Comparison of ENCODE assay signal across 8 cellular contexts in the genomic region with DNA sequence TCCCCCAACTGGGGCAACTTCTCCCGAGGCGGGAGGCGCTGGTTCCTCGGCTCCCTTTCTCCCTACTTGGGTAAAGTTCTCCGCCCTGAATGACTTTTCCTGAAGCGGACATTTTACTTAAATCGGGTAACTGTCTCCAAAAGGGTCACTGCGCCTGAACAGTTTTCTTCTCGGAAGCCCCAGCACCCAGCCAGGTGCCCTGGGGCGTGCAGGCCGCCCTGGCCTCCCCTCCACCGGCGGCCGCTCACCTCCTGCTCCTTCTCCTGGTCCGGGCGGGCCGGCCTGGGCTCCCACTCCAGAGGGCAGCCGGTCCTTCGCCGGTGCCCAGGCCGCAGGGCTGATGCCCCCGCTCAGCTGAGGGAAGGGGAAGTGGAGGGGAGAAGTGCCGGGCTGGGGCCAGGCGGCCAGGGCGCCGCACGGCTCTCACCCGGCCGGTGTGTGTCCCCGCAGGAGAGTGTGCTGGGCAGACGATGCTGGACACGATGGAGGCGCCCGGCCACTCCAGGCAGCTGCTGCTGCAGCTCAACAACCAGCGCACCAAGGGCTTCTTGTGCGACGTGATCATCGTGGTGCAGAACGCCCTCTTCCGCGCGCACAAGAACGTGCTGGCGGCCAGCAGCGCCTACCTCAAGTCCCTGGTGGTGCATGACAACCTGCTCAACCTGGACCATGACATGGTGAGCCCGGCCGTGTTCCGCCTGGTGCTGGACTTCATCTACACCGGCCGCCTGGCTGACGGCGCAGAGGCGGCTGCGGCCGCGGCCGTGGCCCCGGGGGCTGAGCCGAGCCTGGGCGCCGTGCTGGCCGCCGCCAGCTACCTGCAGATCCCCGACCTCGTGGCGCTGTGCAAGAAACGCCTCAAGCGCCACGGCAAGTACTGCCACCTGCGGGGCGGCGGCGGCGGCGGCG. TPM values are rescaled to one million over a fixed set of nuclear protein-coding genes. Genes with fewer than 3 reads are reported as not detected.
DNase-seq lines count a peak whose midpoint lies in the region; ATAC-seq and TF ChIP-seq lines count a peak whose summit lies in the region.

No MANE protein-coding gene starts in this region.

- WGBS in hepatocyte (ENCODE audit: low lambda C conversion rate, missing lambda C conversion rate): 28% methylated on average over 67 of the region's 76 CpGs

- peaks cover 8% of the 10 kb centered on the region; the same call in 2 of the 3 replicates for H3K4me1 Mint-ChIP-seq in GM23338
- peaks cover 28% of the 10 kb centered on the region for H3K4me1 Mint-ChIP-seq in activated T-helper 2 cell treated with anti-CD3 and anti-CD28 coated beads, Interferon-gamma antibody, Interleukin-2, Interleukin-4, amounts not matched to agents 10 μg/mL and 5 μg/mL and 100 μg/mL, durations not matched to agents 14 hours and 24 hours and 36 hours (ENCODE audit: low read depth)

- no peaks in the 10 kb centered on the region; the same call in 1 of the 2 replicates for H4K20me1 ChIP-seq in GM23338 (replicated peaks; ENCODE audit: insufficient read depth)
- peaks cover 4% of the 10 kb centered on the region for H4K20me1 ChIP-seq in hepatocyte (ENCODE audit: insufficient read depth, poor library complexity, severe bottlenecking)

- H3K9me3 Mint-ChIP-seq in GM23338: no peaks in the 10 kb centered on the region; the same call in 2 of the 3 replicates
- no peaks in the 10 kb centered on the region for H3K9me3 Mint-ChIP-seq in activated T-helper 2 cell treated with anti-CD3 and anti-CD28 coated beads, Interferon-gamma antibody, Interleukin-2, Interleukin-4, amounts not matched to agents 10 μg/mL and 5 μg/mL and 100 μg/mL, durations not matched to agents 14 hours and 24 hours and 36 hours

- H2AFZ ChIP-seq in GM23338 (no peak overlapping the region), hepatocyte (no peak overlapping the region)

- H3K9me2 ChIP-seq in GM23338 (ENCODE audit: insufficient read depth) (no peaks in the 10 kb centered on the region), hepatocyte (replicated peaks; ENCODE audit: insufficient read depth) (no peaks in the 10 kb centered on the region)

- peaks cover 12% of the 10 kb centered on the region for H3K4me1 ChIP-seq in GM23338 (ENCODE audit: insufficient read depth)
- peaks cover 28% of the 10 kb centered on the region for H3K4me1 ChIP-seq in hepatocyte (ENCODE audit: insufficient read depth)

- H3F3A ChIP-seq in GM23338 (replicated peaks; ENCODE audit: low read depth): peaks cover 11% of the 10 kb centered on the region; the same call in 1 of the 2 replicates

- no peaks in the 10 kb centered on the region for H3K36me3 ChIP-seq in GM23338 (ENCODE audit: insufficient read depth)
- H3K36me3 ChIP-seq in hepatocyte (replicated peaks; ENCODE audit: insufficient read depth, low read depth): no peaks in the 10 kb centered on the region

- TF ChIP-seq CTCF in GM23338 (conservative IDR thresholded peaks at IDR 0.05; ENCODE audit: low read depth in 2 of 2) (peak in 1 of 2 experiments; percentile 31; a peak in 3 of 4 replicates), hepatocyte (IDR thresholded peaks at IDR 0.05; ENCODE audit: poor library complexity) (no peak)

- H3K9me3 ChIP-seq in hepatocyte (ENCODE audit: low read depth): no peaks in the 10 kb centered on the region

- H3K4me3 Mint-ChIP-seq in GM23338: peak overlapping the region; percentile 46; the same call in 2 of the 3 replicates
- H3K4me3 Mint-ChIP-seq in activated T-helper 2 cell treated with anti-CD3 and anti-CD28 coated beads, Interferon-gamma antibody, Interleukin-2, Interleukin-4, amounts not matched to agents 10 μg/mL and 5 μg/mL and 100 μg/mL, durations not matched to agents 14 hours and 24 hours and 36 hours (ENCODE audit: low read depth): peak overlapping the region; percentile 76

- H3K27ac Mint-ChIP-seq in GM23338: no peak overlapping the region
- peak overlapping the region; percentile 74 for H3K27ac Mint-ChIP-seq in activated T-helper 2 cell treated with anti-CD3 and anti-CD28 coated beads, Interferon-gamma antibody, Interleukin-2, Interleukin-4, amounts not matched to agents 10 μg/mL and 5 μg/mL and 100 μg/mL, durations not matched to agents 14 hours and 24 hours and 36 hours

- H3K27me3 ChIP-seq in GM23338 (ENCODE audit: insufficient read depth): peaks cover 91% of the 10 kb centered on the region
- peaks cover 63% of the 10 kb centered on the region for H3K27me3 ChIP-seq in hepatocyte

- H3K4me2 ChIP-seq in GM23338 (peak overlapping the region; percentile 78), hepatocyte (peak overlapping the region; percentile 99)

- no peaks in the 10 kb centered on the region for H3K79me2 ChIP-seq in GM23338 (replicated peaks; ENCODE audit: insufficient read depth)
- H3K79me2 ChIP-seq in hepatocyte: peaks cover 4% of the 10 kb centered on the region

- H3K27ac ChIP-seq in GM23338 (ENCODE audit: low read depth) (no peak overlapping the region), hepatocyte (peak overlapping the region; percentile 37)

- H3K36me3 Mint-ChIP-seq in GM23338 (ENCODE audit: low read depth): peaks cover 5% of the 10 kb centered on the region; the same call in 2 of the 3 replicates
- peaks cover 23% of the 10 kb centered on the region for H3K36me3 Mint-ChIP-seq in activated T-helper 2 cell treated with anti-CD3 and anti-CD28 coated beads, Interferon-gamma antibody, Interleukin-2, Interleukin-4, amounts not matched to agents 10 μg/mL and 5 μg/mL and 100 μg/mL, durations not matched to agents 14 hours and 24 hours and 36 hours (ENCODE audit: low read depth)

- ATAC-seq in GM23338: no peak

- H3K4me3 ChIP-seq in GM23338: peak overlapping the region; percentile 44; the same call in 1 of the 2 replicates
- H3K4me3 ChIP-seq in hepatocyte: no peak overlapping the region

- intact Hi-C loops in activated T-helper 2 cell treated with anti-CD3 and anti-CD28 coated beads, Interferon-gamma antibody, Interleukin-2, Interleukin-4, amounts not matched to agents 10 μg/mL and 5 μg/mL and 100 μg/mL, durations not matched to agents 14 hours and 24 hours and 36 hours (cut with micrococcal nuclease): loop anchor here (5.0 kb wide), 1 partner anchor 211 kb away; no protein-coding TSS in a partner anchor

- DNase-seq in GM23338 (ENCODE audit: low spot score) (peak; percentile 66), hepatocyte (ENCODE audit: low spot score) (peak; percentile 63), SIG-M5 (lab: John Stamatoyannopoulos, UW) (no peak), NCI-H1048 (lab: John Stamatoyannopoulos, UW) (no peak), cerebellar nuclear complex (lab: John Stamatoyannopoulos, UW) (no peak), NCI-H2107 (lab: John Stamatoyannopoulos, UW) (no peak)
- peak; percentile 62 for DNase-seq in activated T-helper 2 cell treated with anti-CD3 and anti-CD28 coated beads, Interferon-gamma antibody, Interleukin-2, Interleukin-4, amounts not matched to agents 10 μg/mL and 5 μg/mL and 100 μg/mL, durations not matched to agents 14 hours and 24 hours and 36 hours (ENCODE audit: low spot score)
- peak; percentile 39 for DNase-seq in stimulated activated CD4-positive, alpha-beta T cell treated with anti-CD3 and anti-CD28 coated beads, Interleukin-2, amount 100 ng/mL, for 4 hours (ENCODE audit: low read depth)

- peaks cover 71% of the 10 kb centered on the region for H3K27me3 Mint-ChIP-seq in GM23338 (ENCODE audit: insufficient read depth, low read depth, poor library complexity)
- H3K27me3 Mint-ChIP-seq in activated T-helper 2 cell treated with anti-CD3 and anti-CD28 coated beads, Interferon-gamma antibody, Interleukin-2, Interleukin-4, amounts not matched to agents 10 μg/mL and 5 μg/mL and 100 μg/mL, durations not matched to agents 14 hours and 24 hours and 36 hours (ENCODE audit: low read depth): peaks cover 6% of the 10 kb centered on the region

TF ChIP-seq in GM23338, 12 proteins besides CTCF, POLR2A, EP300 and RAD21:
- TF ChIP-seq JUNB (IDR thresholded peaks at IDR 0.05; ENCODE audit: unreplicated experiment) (no peak), EZH2 (IDR thresholded peaks at IDR 0.05; ENCODE audit: low read depth, unreplicated experiment) (peak; percentile 89)

RNA-seq across cellular contexts. Expression of a gene that starts 1.6 kb away (rescaled TPM):
- total RNA-seq in GM23338 (2014; rRNA removed; shearing (Covaris generic)): 0.17 TPM in 1 of 2 replicates, not detected in the other
- 0.23 and 0.26 TPM in 2 replicates for polyA plus RNA-seq in GM23338 (2016; fragmentation: Nextera tagmentation; extraction: Ambion mirVana)
- total RNA-seq in activated T-helper 2 cell treated with anti-CD3 and anti-CD28 coated beads, Interferon-gamma antibody, Interleukin-2, Interleukin-4, amounts not matched to agents 10 μg/mL and 5 μg/mL and 100 μg/mL, durations not matched to agents 14 hours and 24 hours and 36 hours: 42.6 and 43.5 TPM in 2 replicates
- total RNA-seq in hepatocyte: 8.8 and 9.4 TPM in 2 replicates
- 8.2 and 10.2 TPM in 2 replicates for polyA plus RNA-seq in hepatocyte

RNA-seq across cellular contexts. Expression of a gene that starts 14.7 kb away (rescaled TPM):
- 21.3 and 24.8 TPM in 2 replicates for total RNA-seq in GM23338 (2014; rRNA removed; shearing (Covaris generic))
- polyA plus RNA-seq in GM23338 (2016; fragmentation: Nextera tagmentation; extraction: Ambion mirVana): 14.9 and 15.9 TPM in 2 replicates
- 29.9 and 35.8 TPM in 2 replicates for total RNA-seq in activated T-helper 2 cell treated with anti-CD3 and anti-CD28 coated beads, Interferon-gamma antibody, Interleukin-2, Interleukin-4, amounts not matched to agents 10 μg/mL and 5 μg/mL and 100 μg/mL, durations not matched to agents 14 hours and 24 hours and 36 hours
- total RNA-seq in hepatocyte: 49.2 and 56.4 TPM in 2 replicates
- 72.5 and 72.7 TPM in 2 replicates for polyA plus RNA-seq in hepatocyte

RNA-seq across cellular contexts. Expression of a gene that starts 26.5 kb away (rescaled TPM):
- 22.3 and 28.2 TPM in 2 replicates for total RNA-seq in GM23338 (2014; rRNA removed; shearing (Covaris generic))
- polyA plus RNA-seq in GM23338 (2016; fragmentation: Nextera tagmentation; extraction: Ambion mirVana) (9.0 and 11.8 TPM in 2 replicates), hepatocyte (45.2 and 49.0 TPM in 2 replicates)
- 43.4 and 47.5 TPM in 2 replicates for total RNA-seq in activated T-helper 2 cell treated with anti-CD3 and anti-CD28 coated beads, Interferon-gamma antibody, Interleukin-2, Interleukin-4, amounts not matched to agents 10 μg/mL and 5 μg/mL and 100 μg/mL, durations not matched to agents 14 hours and 24 hours and 36 hours
- 26.2 and 27.8 TPM in 2 replicates for total RNA-seq in hepatocyte

RNA-seq across cellular contexts. Expression of a gene that starts 31.3 kb away (rescaled TPM):
- total RNA-seq in GM23338 (2014; rRNA removed; shearing (Covaris generic)): 0.17 TPM in 1 of 2 replicates, not detected in the other
- polyA plus RNA-seq in GM23338 (2016; fragmentation: Nextera tagmentation; extraction: Ambion mirVana) (not detected in 2 replicates), hepatocyte (0.53 and 0.97 TPM in 2 replicates)
- 0.25 and 0.51 TPM in 2 replicates for total RNA-seq in activated T-helper 2 cell treated with anti-CD3 and anti-CD28 coated beads, Interferon-gamma antibody, Interleukin-2, Interleukin-4, amounts not matched to agents 10 μg/mL and 5 μg/mL and 100 μg/mL, durations not matched to agents 14 hours and 24 hours and 36 hours
- 0.48 and 1.4 TPM in 2 replicates for total RNA-seq in hepatocyte

Comparison
In these comparisons a context has a peak if more than half of its experiments do, and no peak if none do; other contexts are left out.
1. DNase-seq: peak in GM23338 (single experiment), activated T-helper 2 cell treated with anti-CD3 and anti-CD28 coated beads, Interferon-gamma antibody, Interleukin-2, Interleukin-4, amounts not matched to agents 10 μg/mL and 5 μg/mL and 100 μg/mL, durations not matched to agents 14 hours and 24 hours and 36 hours (single experiment), hepatocyte (single experiment) and stimulated activated CD4-positive, alpha-beta T cell treated with anti-CD3 and anti-CD28 coated beads, Interleukin-2, amount 100 ng/mL, for 4 hours (single experiment); none in SIG-M5 (single experiment), NCI-H1048 (single experiment), cerebellar nuclear complex (0 of 2) and NCI-H2107 (single experiment).